ENCODE assay signal across 1 cellular context in the genomic region with DNA sequence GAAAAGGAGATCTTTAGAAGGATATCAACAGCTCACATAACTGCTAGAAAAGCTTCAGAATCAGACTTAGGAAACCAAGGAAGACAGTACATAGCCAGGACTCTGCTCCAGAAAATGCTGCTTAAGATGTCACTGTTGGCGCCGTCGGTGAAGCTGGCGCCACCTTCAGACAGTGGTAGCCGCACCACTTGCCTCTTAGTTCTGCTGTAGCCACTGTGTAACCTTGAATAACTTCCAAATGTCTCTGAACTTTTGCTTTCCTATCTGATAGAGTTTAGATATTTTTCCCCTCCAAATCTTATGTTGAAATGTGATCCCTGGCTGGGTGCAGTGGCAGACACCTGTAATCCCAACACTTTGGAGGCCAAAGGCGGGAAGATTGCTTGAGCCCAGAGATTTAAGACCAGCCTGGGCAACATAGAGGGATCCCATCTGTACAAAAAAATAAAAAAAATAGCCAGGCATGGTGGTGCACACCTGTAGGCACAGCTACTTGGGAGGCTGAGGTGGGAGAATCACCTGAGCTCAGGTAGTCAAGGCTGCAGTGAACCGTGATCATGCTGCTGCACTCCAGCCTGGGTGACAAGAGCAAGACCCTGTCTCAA.
TF ChIP-seq lines count a peak whose summit lies in the region.

No MANE protein-coding gene starts in this region.

TF ChIP-seq in GM23338, 12 proteins besides CTCF, POLR2A, EP300 and RAD21 (continued from another document):
- no peak for TF ChIP-seq REST (IDR thresholded peaks at IDR 0.05; ENCODE audit: unreplicated experiment)
- no peak for TF ChIP-seq ZNF331 (CRISPR knock-in tag; IDR thresholded peaks at IDR 0.05; ENCODE audit: low read depth)
- TF ChIP-seq ETS1 (IDR thresholded peaks at IDR 0.05) = no peak
- TF ChIP-seq CREB1 (CRISPR knock-in tag; IDR thresholded peaks at IDR 0.05; ENCODE audit: low read depth) = no peak
TF ChIP-seq in GM23338: peak in this region for 0.
